ENCODE assay signal across 31 cellular contexts in genomic region chr5:155069961-155070360, GRCh38. TPM values are rescaled to one million over a fixed set of nuclear protein-coding genes. Genes with fewer than 3 reads are reported as not detected.
"Had no signal": no experiment of that assay in that cellular context is flagged by ENCODE, and none has a peak within 500 bp of the region (broad histone marks: within the 10 kb centered on the region; RNA-seq: fewer than 3 reads in every experiment).

No MANE protein-coding gene starts in this region.

- H3K27ac ChIP-seq: heart right ventricle, left lung, neural progenitor cell, prostate gland, right atrium auricular region, stomach, thyroid gland had no signal

- H3K9me3 ChIP-seq: heart right ventricle, left lung, prostate gland, right atrium auricular region, stomach, thyroid gland had no signal

- ATAC-seq: heart right ventricle; left cardiac atrium; left lung; naive thymus-derived CD4-positive, alpha-beta T cell; sciatic nerve; stimulated activated effector memory CD8-positive, alpha-beta T cell treated with anti-CD3 and anti-CD28 coated beads, Interleukin-12 subunit alpha, Interleukin-12 subunit beta, amount 100 ng/mL, for 72 hours had no signal

- DNase-seq: cerebellar nuclear complex; cortex of kidney; foreskin melanocyte; glutamatergic neuron; heart right ventricle; hippocampal formation; left cardiac atrium; left lung; mesenchymal stem cell; naive thymus-derived CD4-positive, alpha-beta T cell; stimulated activated CD4-positive, alpha-beta T cell treated with anti-CD3 and anti-CD28 coated beads, Interleukin-12 subunit alpha, Interleukin-12 subunit beta, amount 100 ng/mL, for 4 hours; stimulated activated CD4-positive, alpha-beta T cell treated with anti-CD3 and anti-CD28 coated beads, Interleukin-1b, Interleukin-23, amount 100 ng/mL, for 48 hours; stimulated activated CD4-positive, alpha-beta T cell treated with anti-CD3 and anti-CD28 coated beads, Interleukin-4, amount 100 ng/mL, for 24 hours; stimulated activated naive CD4-positive, alpha-beta T cell treated with Interleukin-2 at 50 U/mL for 16 hours; stomach; thyroid gland; trophoblast cell had no signal

- H3K4me2 ChIP-seq: neural progenitor cell, smooth muscle cell had no signal

- H3K4me3 ChIP-seq: heart right ventricle, left lung, neural progenitor cell, prostate gland, right atrium auricular region, smooth muscle cell, stomach, thyroid gland had no signal

- H3K4me1 ChIP-seq: left lung, neural progenitor cell, prostate gland, right atrium auricular region, stomach, thyroid gland had no signal

- H2AFZ ChIP-seq: neural progenitor cell had no signal

- H3K9ac ChIP-seq: neural progenitor cell had no signal

- FAIRE-seq: islet of Langerhans had no signal

- H3K36me3 ChIP-seq: heart right ventricle, left lung, neural progenitor cell, prostate gland, right atrium auricular region, stomach, thyroid gland had no signal

- H3K27me3 ChIP-seq: heart right ventricle, left lung, neural progenitor cell, right atrium auricular region, stomach, thyroid gland had no signal

RNA-seq across cellular contexts. Expression of gene KIF4B, which starts 56.4 kb away (rescaled TPM):
- total RNA-seq: kidney epithelial cell, lower leg skin, mesothelial cell of epicardium, mucosa of gallbladder, osteoblast, right atrium auricular region, sciatic nerve, smooth muscle cell, thyroid gland had no signal
- polyA plus RNA-seq: esophagus; heart right ventricle; naive thymus-derived CD4-positive, alpha-beta T cell; smooth muscle cell; stomach; urinary bladder had no signal
